In genomic region chr2:144201868-144202468, GRCh38 we compare ENCODE assay signal across 18 cellular contexts.
DNase-seq lines count a peak whose midpoint lies in the region; ATAC-seq, FAIRE-seq and TF ChIP-seq lines count a peak whose summit lies in the region.
"Had no signal": no experiment of that assay in that cellular context is flagged by ENCODE, and none has a peak within 500 bp of the region (broad histone marks: within the 10 kb centered on the region; RNA-seq: fewer than 3 reads in every experiment).

No MANE protein-coding gene starts in this region.

- peak overlapping the region; percentile 41; the same call in 1 of the 2 replicates for H2BK120ac ChIP-seq in IMR-90 (ENCODE audit: low read depth, low read length)

- no peak overlapping the region for H2BK15ac ChIP-seq in IMR-90 (ENCODE audit: low read depth, low read length)

- H2BK20ac ChIP-seq in IMR-90 (ENCODE audit: low read depth, low read length) = no peak overlapping the region

- in situ Hi-C loops in IMR-90 (cut with MboI; ENCODE audit: low sequenced_read_pairs) = no loop called here

- H3K36me3 ChIP-seq in IMR-90 (ENCODE audit: control insufficient read depth, insufficient read depth, low read length) = no peaks in the 10 kb centered on the region

- H3K23ac ChIP-seq in IMR-90 (ENCODE audit: low read depth, low read length) = no peak overlapping the region

- H2BK5ac ChIP-seq in IMR-90 (ENCODE audit: low read depth, low read length, poor library complexity, severe bottlenecking) = peak overlapping the region; percentile 49

- FAIRE-seq in GM19239 (lab: Jason Lieb, UNC) = no peak
- FAIRE-seq: A549, G401.6 had no signal

- peaks cover 14% of the 10 kb centered on the region for H3K9me3 Mint-ChIP-seq in activated CD4-positive, alpha-beta T cell treated with anti-CD3 and anti-CD28 coated beads, Interleukin-2, amount 10 ng/mL, durations not matched to agents 24 days and 14 days
- H3K9me3 Mint-ChIP-seq in activated CD4-positive, alpha-beta T cell treated with anti-CD3 and anti-CD28 coated beads, Interleukin-2, amount 10 ng/mL, durations not matched to agents 7 days and 5 days = peaks cover 8% of the 10 kb centered on the region
- peaks cover 12% of the 10 kb centered on the region for H3K9me3 Mint-ChIP-seq in activated naive CD8-positive, alpha-beta T cell treated with anti-CD3 and anti-CD28 coated beads for 36 hours
- H3K9me3 Mint-ChIP-seq: CD8-positive, alpha-beta T cell had no signal

- no peak overlapping the region for H3K27ac ChIP-seq in IMR-90 (ENCODE audit: insufficient read depth, low read length)
- no peak overlapping the region for H3K27ac ChIP-seq in foreskin keratinocyte
- H3K27ac ChIP-seq: A549, neutrophil had no signal

- 0 out of 2 replicates have a peak overlapping the region, but pooled peaks have one; percentile 2 for H3K14ac ChIP-seq in IMR-90 (replicated peaks; ENCODE audit: low read depth, low read length)

- no peaks in the 10 kb centered on the region for H3K27me3 ChIP-seq in IMR-90 (ENCODE audit: control insufficient read depth, insufficient read depth, low read length)
- no peaks in the 10 kb centered on the region for H3K27me3 ChIP-seq in foreskin keratinocyte
- H3K27me3 ChIP-seq: neutrophil had no signal

- DNase-seq in activated CD4-positive, alpha-beta T cell treated with anti-CD3 and anti-CD28 coated beads, Interleukin-2, amount 10 ng/mL, durations not matched to agents 24 days and 14 days = no peak
- DNase-seq in activated CD4-positive, alpha-beta T cell treated with anti-CD3 and anti-CD28 coated beads, Interleukin-2, amount 10 ng/mL, durations not matched to agents 7 days and 5 days = no peak
- DNase-seq in IMR-90 = peak; percentile 81
- no peak for DNase-seq in activated naive CD8-positive, alpha-beta T cell treated with anti-CD3 and anti-CD28 coated beads for 36 hours
- DNase-seq in foreskin keratinocyte = peak in 1 of 2 donors; percentile 1
- DNase-seq in HuH-7.5 (ENCODE audit: low spot score) = no peak
- DNase-seq in GM19239 (ENCODE audit: insufficient read length, low spot score) = no peak
- DNase-seq: amniotic stem cell; CD8-positive, alpha-beta T cell; MV-4-11; NK-92 treated with Interleukin-12 subunit alpha and Interleukin-12 subunit beta, amount 100 ng/mL, for 24 hours; Right ventricle myocardium superior; T1000 had no signal

- no TSS peak for BruUV-seq in IMR-90 (replicated peaks; lab: Mats Ljungman, UMichigan)

- no peak overlapping the region for H3K4me3 Mint-ChIP-seq in activated CD4-positive, alpha-beta T cell treated with anti-CD3 and anti-CD28 coated beads, Interleukin-2, amount 10 ng/mL, durations not matched to agents 24 days and 14 days
- no peak overlapping the region for H3K4me3 Mint-ChIP-seq in activated CD4-positive, alpha-beta T cell treated with anti-CD3 and anti-CD28 coated beads, Interleukin-2, amount 10 ng/mL, durations not matched to agents 7 days and 5 days
- no peak overlapping the region for H3K4me3 Mint-ChIP-seq in activated naive CD8-positive, alpha-beta T cell treated with anti-CD3 and anti-CD28 coated beads for 36 hours
- H3K4me3 Mint-ChIP-seq: CD8-positive, alpha-beta T cell had no signal

- H3K4me1 ChIP-seq in IMR-90 (ENCODE audit: control insufficient read depth, insufficient read depth, low read length) (peaks cover 6% of the 10 kb centered on the region; the same call in 1 of the 2 replicates), foreskin keratinocyte (no peaks in the 10 kb centered on the region)

- no peak overlapping the region for H2AK5ac ChIP-seq in IMR-90 (ENCODE audit: low read depth, low read length)

- no peak for TF ChIP-seq RAD21 in IMR-90 (IDR thresholded peaks at IDR 0.05; ENCODE audit: low read length)

- dilution Hi-C loops in IMR-90 (cut with HindIII; ENCODE audit: low sequenced_read_pairs, unreplicated experiment) = no loop called here

- H4K91ac ChIP-seq in IMR-90 (ENCODE audit: insufficient read depth, low read depth, low read length) = no peak overlapping the region

- H3K4me1 Mint-ChIP-seq in activated CD4-positive, alpha-beta T cell treated with anti-CD3 and anti-CD28 coated beads, Interleukin-2, amount 10 ng/mL, durations not matched to agents 24 days and 14 days = peaks cover 26% of the 10 kb centered on the region
- peaks cover 11% of the 10 kb centered on the region for H3K4me1 Mint-ChIP-seq in activated CD4-positive, alpha-beta T cell treated with anti-CD3 and anti-CD28 coated beads, Interleukin-2, amount 10 ng/mL, durations not matched to agents 7 days and 5 days
- peaks cover 43% of the 10 kb centered on the region for H3K4me1 Mint-ChIP-seq in activated naive CD8-positive, alpha-beta T cell treated with anti-CD3 and anti-CD28 coated beads for 36 hours

- no peak overlapping the region for H4K5ac ChIP-seq in IMR-90 (ENCODE audit: low read depth, low read length)

- H3K18ac ChIP-seq in IMR-90 (ENCODE audit: low read depth, low read length) = peak overlapping the region; percentile 1; the same call in 1 of the 2 replicates

- no peak overlapping the region for H3K9ac ChIP-seq in IMR-90 (ENCODE audit: low read depth, low read length)

- no CpG with 5 or more reads among the region's 1 CpG for WGBS in IMR-90 (ENCODE audit: extremely low coverage in 2 of 2, insufficient read length in 1 of 2), 2 experiments

- intact Hi-C loops in activated CD4-positive, alpha-beta T cell treated with anti-CD3 and anti-CD28 coated beads, Interleukin-2, amount 10 ng/mL, durations not matched to agents 24 days and 14 days (cut with micrococcal nuclease) = loop anchor here (2.0 kb wide), 2 partner anchors 13 to 17 kb away; no protein-coding TSS in a partner anchor
- intact Hi-C loops in IMR-90 (cut with micrococcal nuclease) = no loop called here

- no peak overlapping the region for H2AK9ac ChIP-seq in IMR-90 (replicated peaks; ENCODE audit: low read depth, low read length, poor library complexity)

- H3K79me1 ChIP-seq in IMR-90 (ENCODE audit: low read depth in 1 of 2, low read length in 2 of 2) = no peaks in the 10 kb centered on the region

- H3K36me3 Mint-ChIP-seq in activated CD4-positive, alpha-beta T cell treated with anti-CD3 and anti-CD28 coated beads, Interleukin-2, amount 10 ng/mL, durations not matched to agents 24 days and 14 days (ENCODE audit: low read depth) = peaks cover 18% of the 10 kb centered on the region
- H3K36me3 Mint-ChIP-seq in activated CD4-positive, alpha-beta T cell treated with anti-CD3 and anti-CD28 coated beads, Interleukin-2, amount 10 ng/mL, durations not matched to agents 7 days and 5 days (ENCODE audit: low read depth) = peaks cover 14% of the 10 kb centered on the region
- peaks cover 48% of the 10 kb centered on the region for H3K36me3 Mint-ChIP-seq in activated naive CD8-positive, alpha-beta T cell treated with anti-CD3 and anti-CD28 coated beads for 36 hours

- H3K27ac Mint-ChIP-seq in activated CD4-positive, alpha-beta T cell treated with anti-CD3 and anti-CD28 coated beads, Interleukin-2, amount 10 ng/mL, durations not matched to agents 24 days and 14 days = peak overlapping the region; percentile 30
- H3K27ac Mint-ChIP-seq in activated CD4-positive, alpha-beta T cell treated with anti-CD3 and anti-CD28 coated beads, Interleukin-2, amount 10 ng/mL, durations not matched to agents 7 days and 5 days = no peak overlapping the region
- peak overlapping the region; percentile 55 for H3K27ac Mint-ChIP-seq in activated naive CD8-positive, alpha-beta T cell treated with anti-CD3 and anti-CD28 coated beads for 36 hours
- H3K27ac Mint-ChIP-seq: CD8-positive, alpha-beta T cell had no signal

- H3K9me1 ChIP-seq in IMR-90 (ENCODE audit: insufficient read depth, low read length) = peaks cover 3% of the 10 kb centered on the region; the same call in 1 of the 2 replicates

- no peak overlapping the region for H2AFZ ChIP-seq in IMR-90 (replicated peaks; ENCODE audit: low read length, poor library complexity)

- H3K9me3 ChIP-seq in IMR-90 (ENCODE audit: control insufficient read depth, insufficient read depth, low read length) = no peaks in the 10 kb centered on the region
- H3K9me3 ChIP-seq: A549, neutrophil had no signal

- H3K4ac ChIP-seq in IMR-90 (ENCODE audit: low read depth, low read length) = no peak overlapping the region

- no peak overlapping the region for H3K56ac ChIP-seq in IMR-90 (ENCODE audit: extremely low read depth, insufficient read depth, low read length)

- H3K4me3 ChIP-seq in IMR-90 (ENCODE audit: insufficient read depth, low read depth, low read length) = no peak overlapping the region
- H3K4me3 ChIP-seq: A549 had no signal

- H4K20me1 ChIP-seq in IMR-90 (ENCODE audit: insufficient read depth, low read length) = no peaks in the 10 kb centered on the region

- TF ChIP-seq CTCF in IMR-90 (conservative IDR thresholded peaks at IDR 0.05; ENCODE audit: low read depth, low read length) (no peak), foreskin keratinocyte (conservative IDR thresholded peaks at IDR 0.05) (no peak)

- ATAC-seq in IMR-90 (ENCODE audit: low read depth) = peak; percentile 87
- peak; percentile 38 for ATAC-seq in foreskin keratinocyte
- no peak for ATAC-seq in HG03159 (IDR thresholded peaks at IDR 0.05; ENCODE audit: unreplicated experiment)
- ATAC-seq: A549; CD8-positive, alpha-beta T cell; sciatic nerve had no signal

- POLR2A ChIA-PET in activated CD4-positive, alpha-beta T cell treated with anti-CD3 and anti-CD28 coated beads, Interleukin-2, amount 10 ng/mL, durations not matched to agents 7 days and 5 days (lab: Charles Lee) = no interaction called here
- POLR2A ChIA-PET in IMR-90 (lab: Charles Lee; ENCODE audit: unreplicated experiment) = no interaction called here

- H3K27me3 Mint-ChIP-seq in activated CD4-positive, alpha-beta T cell treated with anti-CD3 and anti-CD28 coated beads, Interleukin-2, amount 10 ng/mL, durations not matched to agents 24 days and 14 days = no peaks in the 10 kb centered on the region
- H3K27me3 Mint-ChIP-seq in activated CD4-positive, alpha-beta T cell treated with anti-CD3 and anti-CD28 coated beads, Interleukin-2, amount 10 ng/mL, durations not matched to agents 7 days and 5 days = no peaks in the 10 kb centered on the region
- H3K27me3 Mint-ChIP-seq in activated naive CD8-positive, alpha-beta T cell treated with anti-CD3 and anti-CD28 coated beads for 36 hours = no peaks in the 10 kb centered on the region

- H3K4me2 ChIP-seq in IMR-90 (ENCODE audit: low read depth, low read length) = peak overlapping the region; percentile 15; the same call in 1 of the 2 replicates
- H3K4me2 ChIP-seq: A549 had no signal

- TF ChIP-seq POLR2A in IMR-90 (IDR thresholded peaks at IDR 0.05; ENCODE audit: low read depth, low read length) = no peak

- CTCF ChIA-PET in activated CD4-positive, alpha-beta T cell treated with anti-CD3 and anti-CD28 coated beads, Interleukin-2, amount 10 ng/mL, durations not matched to agents 7 days and 5 days (lab: Charles Lee) = interaction anchor here (0.6 to 1.8 kb wide), 6 partner anchors 13 to 50 kb away, joined by 3 to 6 read pairs (median 3); no protein-coding TSS in a partner anchor
- CTCF ChIA-PET in IMR-90 (lab: Yijun Ruan, JAX) = interaction anchor here (1.2 to 1.3 kb wide), 2 partner anchors 18 to 44 kb away, joined by 3 to 4 read pairs; no protein-coding TSS in a partner anchor

- peak overlapping the region in 1 of 2 experiments; percentile 76; a peak in 1 of 4 replicates for H4K8ac ChIP-seq in IMR-90 (ENCODE audit: low read depth in 2 of 2, low read length in 2 of 2)

TF ChIP-seq in IMR-90, 13 proteins besides CTCF, POLR2A, EP300 and RAD21 (continues in another document):
- no peak for TF ChIP-seq FOS (IDR thresholded peaks at IDR 0.05; ENCODE audit: low read depth, low read length)
- no peak for TF ChIP-seq SMC3 (IDR thresholded peaks at IDR 0.05; ENCODE audit: low read depth, low read length)
